10 cellular contexts compared by ENCODE assay signal in genomic region chr4:74543247-74543670, GRCh38.
DNase-seq lines count a peak whose midpoint lies in the region; ATAC-seq, FAIRE-seq and TF ChIP-seq lines count a peak whose summit lies in the region.
"Had no signal": no experiment of that assay in that cellular context is flagged by ENCODE, and none has a peak within 500 bp of the region (broad histone marks: within the 10 kb centered on the region; RNA-seq: fewer than 3 reads in every experiment).

No MANE protein-coding gene starts in this region.

- H3K79me2 ChIP-seq in astrocyte (ENCODE audit: insufficient read depth, low read length) = no peaks in the 10 kb centered on the region

- no peak overlapping the region for H3K4me3 ChIP-seq in astrocyte (ENCODE audit: insufficient read depth, low read depth, low read length)

- no peaks in the 10 kb centered on the region for H3K9me3 ChIP-seq in CD4-positive, alpha-beta T cell (ENCODE audit: control insufficient read depth, low read length)
- no peaks in the 10 kb centered on the region for H3K9me3 ChIP-seq in astrocyte (ENCODE audit: insufficient read depth, low read depth, low read length)

- ATAC-seq in CD4-positive, alpha-beta T cell (ENCODE audit: poor library complexity) = peak; percentile 44
- peak; percentile 93 for ATAC-seq in HG03175 (IDR thresholded peaks at IDR 0.05; ENCODE audit: unreplicated experiment)
- ATAC-seq: left lobe of liver had no signal

- TF ChIP-seq CTCF in CD4-positive, alpha-beta T cell (IDR thresholded peaks at IDR 0.05) = no peak
- no peak for TF ChIP-seq CTCF in GM20000 (IDR thresholded peaks at IDR 0.05; ENCODE audit: extremely low read depth, missing control alignments)
- TF ChIP-seq CTCF in astrocyte (IDR thresholded peaks at IDR 0.05; ENCODE audit: insufficient read depth, low read depth, low read length) = no peak

- no peak for FAIRE-seq in astrocyte (lab: Jason Lieb, UNC)

- no peak overlapping the region for H3K4me3 Mint-ChIP-seq in CD4-positive, alpha-beta T cell
- no peak overlapping the region for H3K4me3 Mint-ChIP-seq in astrocyte (ENCODE audit: unreplicated experiment)
- H3K4me3 Mint-ChIP-seq: T-helper 1 cell treated with Interleukin-12 subunit alpha and Interleukin-12 subunit beta and Interleukin-4 antibody, amounts not matched to agents 30 μg/mL and 1 μg/mL, for 36 hours had no signal

- intact Hi-C loops in CD4-positive, alpha-beta T cell (cut with DNase I, micrococcal nuclease) = no loop called here

- POLR2A ChIA-PET in CD4-positive, alpha-beta T cell (lab: Charles Lee) = no interaction called here

- H3K36me3 ChIP-seq in astrocyte (ENCODE audit: insufficient read depth, low read length) = no peaks in the 10 kb centered on the region

- H3K4me1 Mint-ChIP-seq in CD4-positive, alpha-beta T cell (ENCODE audit: low read depth) = peaks cover 7% of the 10 kb centered on the region
- H3K4me1 Mint-ChIP-seq in astrocyte (ENCODE audit: low read depth, unreplicated experiment) = peaks cover 20% of the 10 kb centered on the region

- no peak overlapping the region for H3K27ac Mint-ChIP-seq in CD4-positive, alpha-beta T cell
- peak overlapping the region; percentile 70 for H3K27ac Mint-ChIP-seq in astrocyte (ENCODE audit: unreplicated experiment)
- H3K27ac Mint-ChIP-seq: T-helper 1 cell treated with Interleukin-12 subunit alpha and Interleukin-12 subunit beta and Interleukin-4 antibody, amounts not matched to agents 30 μg/mL and 1 μg/mL, for 36 hours had no signal

- H3K9ac ChIP-seq in astrocyte (ENCODE audit: low read length) = no peak overlapping the region

- H3K27me3 Mint-ChIP-seq in CD4-positive, alpha-beta T cell = no peaks in the 10 kb centered on the region
- no peaks in the 10 kb centered on the region for H3K27me3 Mint-ChIP-seq in astrocyte (ENCODE audit: low read depth, unreplicated experiment)

- no peaks in the 10 kb centered on the region for H3K27me3 ChIP-seq in CD4-positive, alpha-beta T cell (ENCODE audit: control insufficient read depth, insufficient read depth, low read length)
- no peaks in the 10 kb centered on the region for H3K27me3 ChIP-seq in astrocyte (ENCODE audit: insufficient read depth, low read length)

- no peaks in the 10 kb centered on the region for H4K20me1 ChIP-seq in astrocyte (ENCODE audit: insufficient read depth, low read length)

- H3K4me1 ChIP-seq in astrocyte (ENCODE audit: insufficient read depth, low read length) = peaks cover 12% of the 10 kb centered on the region

- no peak for DNase-seq in CD4-positive, alpha-beta T cell
- peak; percentile 7 for DNase-seq in GM20000 (ENCODE audit: low spot score)
- DNase-seq in astrocyte (ENCODE audit: low read depth) = peak; percentile 43
- DNase-seq in NCI-H2196 (lab: John Stamatoyannopoulos, UW; ENCODE audit: unreplicated experiment) = no peak
- no peak for DNase-seq in activated CD4-positive, CD25-positive, alpha-beta regulatory T cell (lab: John Stamatoyannopoulos, UW)
- DNase-seq in HuH-7.5 (ENCODE audit: low spot score) = no peak
- DNase-seq in effector CD8-positive, alpha-beta T cell (lab: John Stamatoyannopoulos, UW) = no peak

- H3K4me2 ChIP-seq in astrocyte (ENCODE audit: low read length) = peak overlapping the region; percentile 49

- no peak overlapping the region for H3K27ac ChIP-seq in CD4-positive, alpha-beta T cell (ENCODE audit: low read depth, low read length)
- no peak overlapping the region for H3K27ac ChIP-seq in astrocyte (ENCODE audit: low read depth, low read length)

- no peaks in the 10 kb centered on the region for H3K9me3 Mint-ChIP-seq in CD4-positive, alpha-beta T cell
- H3K9me3 Mint-ChIP-seq in astrocyte (ENCODE audit: unreplicated experiment) = no peaks in the 10 kb centered on the region
- H3K9me3 Mint-ChIP-seq: T-helper 1 cell treated with Interleukin-12 subunit alpha and Interleukin-12 subunit beta and Interleukin-4 antibody, amounts not matched to agents 30 μg/mL and 1 μg/mL, for 36 hours had no signal

- no peak overlapping the region for H2AFZ ChIP-seq in astrocyte (ENCODE audit: low read depth, low read length)

- no peaks in the 10 kb centered on the region for H3K36me3 Mint-ChIP-seq in CD4-positive, alpha-beta T cell (ENCODE audit: low read depth)
- H3K36me3 Mint-ChIP-seq in astrocyte (ENCODE audit: low read depth, unreplicated experiment) = no peaks in the 10 kb centered on the region

- CTCF ChIA-PET in CD4-positive, alpha-beta T cell (lab: Charles Lee) = no interaction called here

Comparison
In these comparisons a context has a peak if more than half of its experiments do, and no peak if none do; other contexts are left out.
1. DNase-seq: peak in GM20000 (single experiment) and astrocyte (single experiment); none in CD4-positive, alpha-beta T cell (0 of 10), NCI-H2196 (single experiment), activated CD4-positive, CD25-positive, alpha-beta regulatory T cell (0 of 4), HuH-7.5 (single experiment) and effector CD8-positive, alpha-beta T cell (single experiment).